2 cellular contexts compared by ENCODE assay signal in genomic region chr1:24109686-24110475, GRCh38.
A peak's percentile ranks its signal among the peaks of the same experiment; 100 is the strongest.
TF ChIP-seq lines count a peak whose summit lies in the region.

No MANE protein-coding gene starts in this region.

TF ChIP-seq in HepG2, 621 proteins besides CTCF, POLR2A, EP300 and RAD21 (continues in another document):
- TF ChIP-seq SNRNP70 (IDR thresholded peaks at IDR 0.05; ENCODE audit: low read depth, low read length) = no peak
- TF ChIP-seq, protein P1, sequence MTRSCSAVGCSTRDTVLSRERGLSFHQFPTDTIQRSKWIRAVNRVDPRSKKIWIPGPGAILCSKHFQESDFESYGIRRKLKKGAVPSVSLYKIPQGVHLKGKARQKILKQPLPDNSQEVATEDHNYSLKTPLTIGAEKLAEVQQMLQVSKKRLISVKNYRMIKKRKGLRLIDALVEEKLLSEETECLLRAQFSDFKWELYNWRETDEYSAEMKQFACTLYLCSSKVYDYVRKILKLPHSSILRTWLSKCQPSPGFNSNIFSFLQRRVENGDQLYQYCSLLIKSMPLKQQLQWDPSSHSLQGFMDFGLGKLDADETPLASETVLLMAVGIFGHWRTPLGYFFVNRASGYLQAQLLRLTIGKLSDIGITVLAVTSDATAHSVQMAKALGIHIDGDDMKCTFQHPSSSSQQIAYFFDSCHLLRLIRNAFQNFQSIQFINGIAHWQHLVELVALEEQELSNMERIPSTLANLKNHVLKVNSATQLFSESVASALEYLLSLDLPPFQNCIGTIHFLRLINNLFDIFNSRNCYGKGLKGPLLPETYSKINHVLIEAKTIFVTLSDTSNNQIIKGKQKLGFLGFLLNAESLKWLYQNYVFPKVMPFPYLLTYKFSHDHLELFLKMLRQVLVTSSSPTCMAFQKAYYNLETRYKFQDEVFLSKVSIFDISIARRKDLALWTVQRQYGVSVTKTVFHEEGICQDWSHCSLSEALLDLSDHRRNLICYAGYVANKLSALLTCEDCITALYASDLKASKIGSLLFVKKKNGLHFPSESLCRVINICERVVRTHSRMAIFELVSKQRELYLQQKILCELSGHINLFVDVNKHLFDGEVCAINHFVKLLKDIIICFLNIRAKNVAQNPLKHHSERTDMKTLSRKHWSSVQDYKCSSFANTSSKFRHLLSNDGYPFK (CRISPR knock-in tag; IDR thresholded peaks at IDR 0.05; ENCODE audit: borderline replicate concordance) = 0 out of 2 replicates have a peak, but pooled peaks have one; percentile 37
- no peak for TF ChIP-seq NR1H2 (CRISPR knock-in tag; IDR thresholded peaks at IDR 0.05; ENCODE audit: borderline replicate concordance, low read depth)
- TF ChIP-seq HES4 (CRISPR knock-in tag; IDR thresholded peaks at IDR 0.05; ENCODE audit: borderline replicate concordance) = no peak
- TF ChIP-seq ZXDC (CRISPR knock-in tag; IDR thresholded peaks at IDR 0.05) = no peak
- TF ChIP-seq, protein P2, sequence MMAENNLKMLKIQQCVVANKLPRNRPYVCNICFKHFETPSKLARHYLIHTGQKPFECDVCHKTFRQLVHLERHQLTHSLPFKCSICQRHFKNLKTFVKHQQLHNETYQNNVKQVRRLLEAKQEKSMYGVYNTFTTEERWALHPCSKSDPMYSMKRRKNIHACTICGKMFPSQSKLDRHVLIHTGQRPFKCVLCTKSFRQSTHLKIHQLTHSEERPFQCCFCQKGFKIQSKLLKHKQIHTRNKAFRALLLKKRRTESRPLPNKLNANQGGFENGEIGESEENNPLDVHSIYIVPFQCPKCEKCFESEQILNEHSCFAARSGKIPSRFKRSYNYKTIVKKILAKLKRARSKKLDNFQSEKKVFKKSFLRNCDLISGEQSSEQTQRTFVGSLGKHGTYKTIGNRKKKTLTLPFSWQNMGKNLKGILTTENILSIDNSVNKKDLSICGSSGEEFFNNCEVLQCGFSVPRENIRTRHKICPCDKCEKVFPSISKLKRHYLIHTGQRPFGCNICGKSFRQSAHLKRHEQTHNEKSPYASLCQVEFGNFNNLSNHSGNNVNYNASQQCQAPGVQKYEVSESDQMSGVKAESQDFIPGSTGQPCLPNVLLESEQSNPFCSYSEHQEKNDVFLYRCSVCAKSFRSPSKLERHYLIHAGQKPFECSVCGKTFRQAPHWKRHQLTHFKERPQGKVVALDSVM (CRISPR knock-in tag; IDR thresholded peaks at IDR 0.05) = no peak
- TF ChIP-seq ZNF839 (CRISPR knock-in tag; IDR thresholded peaks at IDR 0.05; ENCODE audit: borderline replicate concordance) = 0 out of 2 replicates have a peak, but pooled peaks have one; percentile 31
- no peak for TF ChIP-seq ZBTB37 (CRISPR knock-in tag; IDR thresholded peaks at IDR 0.05)
- TF ChIP-seq REXO4 (CRISPR knock-in tag; IDR thresholded peaks at IDR 0.05; ENCODE audit: borderline replicate concordance) = no peak
- TF ChIP-seq, protein P3, sequence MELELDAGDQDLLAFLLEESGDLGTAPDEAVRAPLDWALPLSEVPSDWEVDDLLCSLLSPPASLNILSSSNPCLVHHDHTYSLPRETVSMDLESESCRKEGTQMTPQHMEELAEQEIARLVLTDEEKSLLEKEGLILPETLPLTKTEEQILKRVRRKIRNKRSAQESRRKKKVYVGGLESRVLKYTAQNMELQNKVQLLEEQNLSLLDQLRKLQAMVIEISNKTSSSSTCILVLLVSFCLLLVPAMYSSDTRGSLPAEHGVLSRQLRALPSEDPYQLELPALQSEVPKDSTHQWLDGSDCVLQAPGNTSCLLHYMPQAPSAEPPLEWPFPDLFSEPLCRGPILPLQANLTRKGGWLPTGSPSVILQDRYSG (CRISPR knock-in tag; IDR thresholded peaks at IDR 0.05) = no peak

TF ChIP-seq in H1, 55 proteins besides CTCF, POLR2A, EP300 and RAD21:
- TF ChIP-seq PHF8 (conservative IDR thresholded peaks at IDR 0.05; ENCODE audit: low read depth, low read length) = no peak
- TF ChIP-seq RXRA (IDR thresholded peaks at IDR 0.05; ENCODE audit: insufficient read depth, low read depth, low read length) = no peak
